In the genomic region with DNA sequence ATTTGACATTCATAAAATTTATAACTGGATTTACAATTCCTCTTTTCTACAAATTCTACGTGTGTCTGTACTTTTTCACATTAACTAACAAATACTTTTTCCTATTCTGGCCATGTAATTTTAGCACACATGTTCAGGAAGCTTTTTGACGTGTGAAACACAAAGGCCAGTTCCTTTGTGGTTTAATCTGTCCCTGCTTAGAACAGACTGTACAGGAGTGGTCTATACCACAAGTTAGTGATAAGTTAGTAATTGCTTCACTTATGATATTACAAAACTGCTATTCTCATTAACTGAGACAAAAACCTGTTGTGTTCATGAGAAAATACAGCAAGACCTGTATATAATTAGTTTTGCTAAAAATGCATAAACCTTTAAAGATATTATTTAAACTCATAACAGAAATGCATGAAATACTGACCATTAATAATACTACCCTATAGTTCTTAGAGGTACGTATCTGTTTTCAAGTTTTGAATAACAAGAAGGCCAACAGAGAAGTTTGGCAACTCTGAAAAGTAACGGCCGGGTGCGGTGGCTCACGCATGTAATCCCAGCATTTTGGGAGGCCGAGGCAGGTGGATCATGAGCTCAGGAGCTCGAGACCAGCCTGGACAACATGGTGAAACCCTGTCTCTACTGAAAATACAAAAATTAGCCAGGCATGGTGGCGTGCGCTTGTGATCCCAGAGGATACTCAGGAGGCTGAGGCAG, we compare ENCODE assay signal across 12 cellular contexts. TPM values are rescaled to one million over a fixed set of nuclear protein-coding genes. Genes with fewer than 3 reads are reported as not detected.
A peak's percentile ranks its signal among the peaks of the same experiment; 100 is the strongest.
DNase-seq lines count a peak whose midpoint lies in the region; ATAC-seq and TF ChIP-seq lines count a peak whose summit lies in the region.
"Had no signal": no experiment of that assay in that cellular context is flagged by ENCODE, and none has a peak within 500 bp of the region (broad histone marks: within the 10 kb centered on the region; RNA-seq: fewer than 3 reads in every experiment).

No MANE protein-coding gene starts in this region.

- no peaks in the 10 kb centered on the region for H3K36me3 ChIP-seq in prostate gland

- ATAC-seq in Right ventricle myocardium superior (ENCODE audit: poor library complexity): peak; percentile 90
- ATAC-seq in HG03521 (IDR thresholded peaks at IDR 0.05; ENCODE audit: unreplicated experiment): peak; percentile 65

- intact Hi-C loops in Right ventricle myocardium superior (cut with DNase I) (no loop called here), cardiac septum (cut with DNase I) (no loop called here), prostate gland (cut with DNase I) (no loop called here)

- no peaks in the 10 kb centered on the region for H3K9me3 ChIP-seq in prostate gland

- no peak for TF ChIP-seq CTCF in prostate gland (IDR thresholded peaks at IDR 0.05)

- DNase-seq in Right ventricle myocardium superior: no peak
- DNase-seq in cardiac septum (ENCODE audit: low spot score): no peak
- peak; percentile 10 to 72 for DNase-seq in dermis microvascular lymphatic vessel endothelial cell (ENCODE audit: low read depth in 2 of 2)
- no peak for DNase-seq in NAMALWA (ENCODE audit: low spot score)
- no peak for DNase-seq in ecto neural progenitor cell (ENCODE audit: low spot score)
- DNase-seq in prostate gland (ENCODE audit: low spot score): no peak
- DNase-seq in stimulated activated naive CD4-positive, alpha-beta T cell treated with Interleukin-2 at 50 U/mL for 16 hours (lab: John Stamatoyannopoulos, UW): no peak
- DNase-seq: activated effector memory CD4-positive, alpha-beta T cell treated with anti-CD3 and anti-CD28 coated beads, Interleukin-2, amount 50 U/mL, for 16 hours; HFFc6 had no signal

- no peaks in the 10 kb centered on the region for H3K27me3 ChIP-seq in prostate gland (replicated peaks; ENCODE audit: insufficient read depth)

- H3K4me3 ChIP-seq in prostate gland: no peak overlapping the region

- WGBS in prostate gland: 73% methylated on average over 11 of the region's 11 CpGs

- no peaks in the 10 kb centered on the region for H3K4me1 ChIP-seq in prostate gland (replicated peaks)

- TF ChIP-seq POLR2A in prostate gland (IDR thresholded peaks at IDR 0.05): no peak

- no peak overlapping the region for H3K27ac ChIP-seq in prostate gland

RNA-seq across cellular contexts. Expression of a gene that starts 13.7 kb away (rescaled TPM):
- total RNA-seq in Right ventricle myocardium superior (0.75 TPM), cardiac septum (7.8 TPM), dermis microvascular lymphatic vessel endothelial cell (under 0.01 and 0.13 TPM in 2 replicates), prostate gland (10 to 100 TPM in 1 of 2 donors, 1 to 10 TPM in 1; 4.2 to 17.1 TPM)
- total RNA-seq: G401; T-helper 2 cell treated with Interferon-gamma antibody and Interleukin-4, amounts not matched to agents 100 ng/mL and 5 ng/mL, for 36 hours had no signal

Comparison
In these comparisons a context has a peak if more than half of its experiments do, and no peak if none do; other contexts are left out.
1. DNase-seq: peak in dermis microvascular lymphatic vessel endothelial cell (2 of 2); none in Right ventricle myocardium superior (single experiment), cardiac septum (single experiment), NAMALWA (single experiment), ecto neural progenitor cell (single experiment), prostate gland (single experiment) and stimulated activated naive CD4-positive, alpha-beta T cell treated with Interleukin-2 at 50 U/mL for 16 hours (single experiment).